ENCODE assay signal across 8 cellular contexts in genomic region chr17:50095626-50096037, GRCh38. TPM values are rescaled to one million over a fixed set of nuclear protein-coding genes. Genes with fewer than 3 reads are reported as not detected.
DNase-seq lines count a peak whose midpoint lies in the region; ATAC-seq and TF ChIP-seq lines count a peak whose summit lies in the region.

No MANE protein-coding gene starts in this region.

- intact Hi-C loops in prostate gland (cut with DNase I) = loop anchor here (2.0 to 10.0 kb wide), 2 partner anchors 59 to 201 kb away; partner anchors contain the start of gene PPP1R9B

- DNase-seq in foreskin fibroblast = no peak
- no peak for DNase-seq in prostate gland (ENCODE audit: low spot score)
- DNase-seq in stimulated activated CD4-positive, alpha-beta T cell treated with anti-CD3 and anti-CD28 coated beads, Interleukin-4, amount 100 ng/mL, for 4 hours = no peak

- H3K27me3 ChIP-seq in prostate gland (replicated peaks; ENCODE audit: insufficient read depth) = no peaks in the 10 kb centered on the region

- ATAC-seq in SK-N-SH treated with all-trans-retinoic acid at 6 μM for 48 hours (0 out of 3 replicates have a peak, but pooled peaks have one; percentile 0), GM21515 (IDR thresholded peaks at IDR 0.05; ENCODE audit: unreplicated experiment) (no peak), GM18498 (IDR thresholded peaks at IDR 0.05; ENCODE audit: unreplicated experiment) (no peak), HG03432 (IDR thresholded peaks at IDR 0.05; ENCODE audit: unreplicated experiment) (no peak)

- no peaks in the 10 kb centered on the region for H3K9me3 ChIP-seq in prostate gland

- H3K4me1 ChIP-seq in prostate gland (replicated peaks) = peaks cover 4% of the 10 kb centered on the region

- H3K36me3 ChIP-seq in prostate gland = no peaks in the 10 kb centered on the region

- TF ChIP-seq CTCF in foreskin fibroblast (IDR thresholded peaks at IDR 0.05; ENCODE audit: low read depth, low read length) = no peak
- TF ChIP-seq CTCF in prostate gland (IDR thresholded peaks at IDR 0.05) = no peak

- TF ChIP-seq POLR2A in prostate gland (IDR thresholded peaks at IDR 0.05) = no peak

- peak overlapping the region; percentile 67 to 73 for H3K27ac ChIP-seq in prostate gland

- H3K4me3 ChIP-seq in GM08714 (ENCODE audit: low read length) (peak overlapping the region; percentile 65), foreskin fibroblast (ENCODE audit: low read depth in 1 of 2, low read length in 2 of 2) (peak overlapping the region; percentile 90 to 97), prostate gland (peak overlapping the region; percentile 76 to 80)

- WGBS in prostate gland = 1% methylated on average over 12 of the region's 12 CpGs

TF ChIP-seq in SK-N-SH treated with all-trans-retinoic acid at 6 μM for 48 hours, 23 proteins besides CTCF, POLR2A, EP300 and RAD21:
- TF ChIP-seq CSDC2 (CRISPR knock-in tag; IDR thresholded peaks at IDR 0.05) = no peak
- no peak for TF ChIP-seq POU6F1 (CRISPR knock-in tag; IDR thresholded peaks at IDR 0.05; ENCODE audit: borderline replicate concordance, low read depth)
- no peak for TF ChIP-seq TCF4 (CRISPR knock-in tag; IDR thresholded peaks at IDR 0.05; ENCODE audit: borderline replicate concordance)

RNA-seq across cellular contexts. Expression of gene PDK2, which starts 0.5 kb away (rescaled TPM):
- total RNA-seq in prostate gland = 10 to 100 TPM; 47.1 to 79.5 TPM

RNA-seq across cellular contexts. Expression of gene SAMD14, which starts 34.3 kb away (rescaled TPM):
- total RNA-seq in prostate gland = 1 to 10 TPM; 2.5 to 7.4 TPM

RNA-seq across cellular contexts. Expression of gene ITGA3, which starts 39.7 kb away (rescaled TPM):
- 10 to 100 TPM; 67.0 to 71.3 TPM for total RNA-seq in prostate gland

RNA-seq across cellular contexts. Expression of gene PPP1R9B, which starts 54.8 kb away (rescaled TPM):
- 10 to 100 TPM; 36.2 to 79.7 TPM for total RNA-seq in prostate gland
